Comparison of ENCODE assay signal across 15 cellular contexts in genomic region chr20:58056021-58056591, GRCh38.
DNase-seq lines count a peak whose midpoint lies in the region; ATAC-seq and TF ChIP-seq lines count a peak whose summit lies in the region.
"Had no signal": no experiment of that assay in that cellular context is flagged by ENCODE, and none has a peak within 500 bp of the region (broad histone marks: within the 10 kb centered on the region; RNA-seq: fewer than 3 reads in every experiment).

No MANE protein-coding gene starts in this region.

- H3K4me3 Mint-ChIP-seq in chondrocyte (ENCODE audit: unreplicated experiment) = no peak overlapping the region
- H3K4me3 Mint-ChIP-seq: B cell; CD4-positive, alpha-beta T cell; H9 had no signal

- H3K4me1 ChIP-seq in testis = peaks cover 10% of the 10 kb centered on the region

- no peak for ATAC-seq in stimulated activated naive CD8-positive, alpha-beta T cell treated with anti-CD3 and anti-CD28 coated beads, Interleukin-15, Interleukin-2, amounts not matched to agents 100 U/mL and 50 U/mL, for 24 hours
- ATAC-seq: GM12878 had no signal

- no peaks in the 10 kb centered on the region for H3K36me3 Mint-ChIP-seq in chondrocyte (ENCODE audit: low read depth)

- H3K27me3 Mint-ChIP-seq in chondrocyte (ENCODE audit: low read depth) = peaks cover 23% of the 10 kb centered on the region

- H3K4me1 Mint-ChIP-seq in chondrocyte (ENCODE audit: low read depth) = no peaks in the 10 kb centered on the region
- H3K4me1 Mint-ChIP-seq: B cell had no signal

- WGBS in lower leg skin, 2 donors = 97% methylated on average over 10 of the region's 10 CpGs
- WGBS in testis, 2 donors = 91 to 98% methylated on average over 8 to 10 of the region's 10 CpGs

- no peak overlapping the region for H3K27ac ChIP-seq in testis

- no peak overlapping the region for H3K4me3 ChIP-seq in lower leg skin (ENCODE audit: low read depth, poor library complexity, severe bottlenecking)
- H3K4me3 ChIP-seq in testis = no peak overlapping the region
- H3K4me3 ChIP-seq: GM12878 had no signal

- intact Hi-C loops in lower leg skin (cut with DNase I; ENCODE audit: low total_unique reads) = no loop called here
- intact Hi-C loops in testis (cut with DNase I; ENCODE audit: low total_unique reads) = no loop called here

- H3K27ac Mint-ChIP-seq in chondrocyte (ENCODE audit: unreplicated experiment) = no peak overlapping the region
- H3K27ac Mint-ChIP-seq: B cell; CD4-positive, alpha-beta T cell had no signal

- no peaks in the 10 kb centered on the region for H3K9me3 ChIP-seq in testis

- peak; percentile 4 for DNase-seq in D341Med (ENCODE audit: low spot score)
- peak; percentile 22 for DNase-seq in chondrocyte (ENCODE audit: low spot score)
- peak; percentile 3 to 62 for DNase-seq in lower leg skin (ENCODE audit: low spot score in 2 of 2)
- DNase-seq in testis = peak; percentile 7
- no peak for DNase-seq in inferior parietal cortex (ENCODE audit: extremely low spot score)
- no peak for DNase-seq in HT-29 (ENCODE audit: low spot score)
- no peak for DNase-seq in stimulated activated naive CD8-positive, alpha-beta T cell treated with anti-CD3 and anti-CD28 coated beads, Interleukin-15, Interleukin-2, amounts not matched to agents 100 U/mL and 50 U/mL, for 24 hours
- DNase-seq: C1 segment of cervical spinal cord; Calu3; CD4-positive, alpha-beta T cell; DMS79; GOT3; H9 had no signal

- no peaks in the 10 kb centered on the region for H3K36me3 ChIP-seq in testis (ENCODE audit: low read depth, missing control alignments)

- TF ChIP-seq CTCF in chondrocyte (IDR thresholded peaks at IDR 0.05) = no peak
- no peak for TF ChIP-seq CTCF in lower leg skin (IDR thresholded peaks at IDR 0.05)
- no peak for TF ChIP-seq CTCF in testis (IDR thresholded peaks at IDR 0.05)

- no peaks in the 10 kb centered on the region for H3K27me3 ChIP-seq in testis

- peaks cover 9% of the 10 kb centered on the region for H3K9me3 Mint-ChIP-seq in chondrocyte (ENCODE audit: low read depth)

- TF ChIP-seq POLR2A in lower leg skin (IDR thresholded peaks at IDR 0.05) (no peak), testis (IDR thresholded peaks at IDR 0.05) (no peak)

Comparison
In these comparisons a context has a peak if more than half of its experiments do, and no peak if none do; other contexts are left out.
1. DNase-seq: peak in D341Med (single experiment), chondrocyte (single experiment), lower leg skin (2 of 2) and testis (single experiment); none in inferior parietal cortex (single experiment), HT-29 (single experiment) and stimulated activated naive CD8-positive, alpha-beta T cell treated with anti-CD3 and anti-CD28 coated beads, Interleukin-15, Interleukin-2, amounts not matched to agents 100 U/mL and 50 U/mL, for 24 hours (single experiment).